ENCODE assay signal across 14 cellular contexts in genomic region chr9:107847977-107848376, GRCh38.
DNase-seq lines count a peak whose midpoint lies in the region; ATAC-seq and TF ChIP-seq lines count a peak whose summit lies in the region.
"Had no signal": no experiment of that assay in that cellular context is flagged by ENCODE, and none has a peak within 500 bp of the region (broad histone marks: within the 10 kb centered on the region; RNA-seq: fewer than 3 reads in every experiment).

No MANE protein-coding gene starts in this region.

- H3K27me3 ChIP-seq in HL-60 (ENCODE audit: insufficient read depth, poor library complexity, severe bottlenecking): no peaks in the 10 kb centered on the region
- H3K27me3 ChIP-seq in transverse colon: no peaks in the 10 kb centered on the region
- no peaks in the 10 kb centered on the region for H3K27me3 ChIP-seq in right lobe of liver

- no peaks in the 10 kb centered on the region for H3K36me3 ChIP-seq in transverse colon
- H3K36me3 ChIP-seq in right lobe of liver: no peaks in the 10 kb centered on the region

- ATAC-seq in GM19324 (IDR thresholded peaks at IDR 0.05; ENCODE audit: low FRiP score, unreplicated experiment) (no peak), right lobe of liver (no peak)
- ATAC-seq: activated CD8-positive, alpha-beta T cell treated with anti-CD3 and anti-CD28 coated beads for 36 hours; CD8-positive, alpha-beta T cell had no signal

- in situ Hi-C loops in transverse colon (cut with MboI; ENCODE audit: low pct_ligation_motif_present in 1 of 4, low pct_unique_long_range_greater_than_20kb in 1 of 4, low sequenced_read_pairs in 3 of 4): no loop called here

- intact Hi-C loops in transverse colon (cut with DNase I; ENCODE audit: low total_unique reads): no loop called here
- intact Hi-C loops in right lobe of liver (cut with DNase I): no loop called here

- TF ChIP-seq EP300 in transverse colon (IDR thresholded peaks at IDR 0.05; ENCODE audit: low read depth): no peak

- no peak for DNase-seq in HL-60 (ENCODE audit: low read depth in 1 of 2, low spot score in 1 of 2)
- peak; percentile 25 for DNase-seq in astrocyte of the hippocampus (ENCODE audit: low read depth, low spot score)
- peak; percentile 42 for DNase-seq in iris pigment epithelial cell (ENCODE audit: low read depth)
- no peak for DNase-seq in transverse colon
- no peak for DNase-seq in pons (ENCODE audit: low spot score)
- no peak for DNase-seq in right lobe of liver
- DNase-seq: activated CD8-positive, alpha-beta T cell treated with anti-CD3 and anti-CD28 coated beads for 36 hours; CD8-positive, alpha-beta T cell; effector CD8-positive, alpha-beta T cell; islet precursor cell; NCI-H1436; NCI-H526 had no signal

- peak overlapping the region; percentile 21; the same call in 1 of the 2 replicates for H3K27ac ChIP-seq in HL-60 (replicated peaks)
- H3K27ac ChIP-seq in transverse colon: peak overlapping the region in 3 of 4 donors; percentile 11 to 35 (median 26)
- no peak overlapping the region for H3K27ac ChIP-seq in right lobe of liver
- H3K27ac ChIP-seq: parathyroid adenoma had no signal

- H3K4me3 ChIP-seq in HL-60 (replicated peaks; ENCODE audit: insufficient read depth, low read length) (no peak overlapping the region), transverse colon (no peak overlapping the region), right lobe of liver (no peak overlapping the region)

- no peaks in the 10 kb centered on the region for H3K9me3 ChIP-seq in transverse colon
- H3K9me3 ChIP-seq in right lobe of liver: no peaks in the 10 kb centered on the region

- H3K4me1 ChIP-seq in transverse colon (peaks cover 0 to 10% (median 0%) of the 10 kb centered on the region in 4 donors), right lobe of liver (peaks cover 0 to 4% (median 0%) of the 10 kb centered on the region in 4 donors)
- H3K4me1 ChIP-seq: parathyroid adenoma had no signal

- TF ChIP-seq POLR2A in transverse colon (IDR thresholded peaks at IDR 0.05) (no peak), right lobe of liver (IDR thresholded peaks at IDR 0.05) (no peak)

- TF ChIP-seq CTCF in HL-60 (IDR thresholded peaks at IDR 0.05; ENCODE audit: insufficient read depth, low read length) (no peak), transverse colon (IDR thresholded peaks at IDR 0.05) (no peak), right lobe of liver (IDR thresholded peaks at IDR 0.05) (no peak)

Comparison
In these comparisons a context has a peak if more than half of its experiments do, and no peak if none do; other contexts are left out.
1. DNase-seq: peak in astrocyte of the hippocampus (single experiment) and iris pigment epithelial cell (single experiment); none in HL-60 (0 of 2), transverse colon (single experiment), pons (single experiment) and right lobe of liver (0 of 3).
2. H3K27ac ChIP-seq: peak in HL-60 (single experiment) and transverse colon (3 of 4); none in right lobe of liver (0 of 3).